Comparison of ENCODE assay signal across 1 cellular context in the genomic region with DNA sequence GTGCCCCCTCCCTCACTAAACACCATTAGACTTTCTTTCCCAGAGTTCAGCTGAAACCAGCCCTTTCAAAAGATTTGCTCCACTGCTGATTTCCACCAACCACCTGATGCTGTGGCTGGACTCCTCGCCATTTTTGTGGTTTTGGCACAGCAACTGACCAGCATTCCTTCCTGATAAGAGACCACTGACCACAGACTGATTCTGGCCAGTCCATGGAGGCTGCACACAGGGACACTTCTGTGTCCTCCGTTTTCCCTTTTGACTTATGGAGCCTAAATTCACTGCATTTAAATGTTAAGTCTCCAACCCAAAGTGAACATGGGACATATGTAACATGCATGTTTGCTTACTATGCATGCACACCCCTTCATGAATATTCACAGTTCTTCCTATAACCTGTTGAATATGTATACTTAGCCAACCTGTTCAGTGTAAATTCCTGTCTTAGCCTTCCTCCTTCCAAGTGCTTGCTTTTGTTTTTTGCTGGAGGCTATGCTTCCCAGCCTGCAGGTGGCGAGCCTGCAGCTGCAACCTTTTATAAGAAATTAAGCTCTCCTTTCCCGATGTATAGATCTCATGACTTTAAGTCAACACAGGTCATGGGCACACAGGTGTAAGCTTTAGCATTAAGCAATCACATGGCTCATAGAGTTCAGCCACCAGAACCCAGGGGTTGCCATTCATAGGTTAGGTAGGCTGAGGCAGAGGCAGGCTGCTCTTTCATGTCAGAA.
TF ChIP-seq lines count a peak whose summit lies in the region.

No MANE protein-coding gene starts in this region.

TF ChIP-seq in A549, 52 proteins besides CTCF, POLR2A, EP300 and RAD21 (continued from another document):
- TF ChIP-seq REST (IDR thresholded peaks at IDR 0.05), result no peak
- no peak for TF ChIP-seq JUN (IDR thresholded peaks at IDR 0.05)
- no peak for TF ChIP-seq CHD4 (IDR thresholded peaks at IDR 0.05; ENCODE audit: borderline replicate concordance)
- TF ChIP-seq PHF8 (IDR thresholded peaks at IDR 0.05; ENCODE audit: borderline replicate concordance, low read depth), result no peak
- no peak for TF ChIP-seq RFX5 (IDR thresholded peaks at IDR 0.05)
